ENCODE assay signal across 4 cellular contexts in the genomic region with DNA sequence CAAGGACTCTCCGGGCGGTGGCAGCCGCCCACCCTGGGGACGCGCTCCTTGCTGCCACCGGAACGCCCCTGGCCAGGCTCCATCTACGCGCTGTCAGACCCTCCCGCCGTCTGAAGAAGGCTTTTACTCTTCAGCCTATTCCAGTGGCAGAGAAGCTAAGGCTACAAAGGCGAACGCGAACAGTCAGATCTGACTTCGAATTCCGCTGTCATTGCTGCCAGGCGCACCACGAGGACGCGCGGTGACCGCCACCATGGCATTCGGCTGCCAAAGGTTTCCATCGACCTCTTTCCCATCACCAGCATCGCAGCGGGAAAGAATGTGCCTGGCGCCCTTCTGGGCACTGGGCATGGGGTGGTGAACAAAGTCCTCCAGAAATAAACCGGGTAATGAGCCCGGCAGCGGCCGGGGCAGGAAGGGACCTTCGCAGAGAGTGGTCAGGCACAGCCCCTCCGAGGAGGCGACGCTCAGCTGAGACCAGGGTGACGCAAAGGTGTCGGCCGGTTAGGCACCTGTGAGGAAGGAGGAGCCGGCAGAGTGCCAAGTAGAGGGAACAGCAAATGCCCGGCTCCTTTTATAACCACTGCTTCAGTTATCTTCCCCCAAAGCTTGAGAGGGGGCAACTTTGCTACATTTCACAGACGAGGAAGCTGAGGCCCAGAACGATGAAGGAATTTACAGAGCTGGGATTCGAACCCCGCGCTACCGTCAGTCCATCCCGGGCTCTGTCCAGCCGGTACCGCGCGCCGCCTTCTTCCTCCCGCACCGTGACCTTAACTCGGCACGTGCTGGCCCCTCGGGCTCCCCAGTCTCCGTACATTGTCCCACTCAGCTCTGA.
TF ChIP-seq lines count a peak whose summit lies in the region.

No MANE protein-coding gene starts in this region.

TF ChIP-seq in SK-N-SH, 30 proteins besides CTCF, POLR2A, EP300 and RAD21:
- TF ChIP-seq RXRA (IDR thresholded peaks at IDR 0.05; ENCODE audit: borderline replicate concordance, low read depth): no peak

TF ChIP-seq in SK-N-SH treated with all-trans-retinoic acid at 6 μM for 48 hours, 23 proteins besides CTCF, POLR2A, EP300 and RAD21 (continues in another document):
- TF ChIP-seq, protein P1, sequence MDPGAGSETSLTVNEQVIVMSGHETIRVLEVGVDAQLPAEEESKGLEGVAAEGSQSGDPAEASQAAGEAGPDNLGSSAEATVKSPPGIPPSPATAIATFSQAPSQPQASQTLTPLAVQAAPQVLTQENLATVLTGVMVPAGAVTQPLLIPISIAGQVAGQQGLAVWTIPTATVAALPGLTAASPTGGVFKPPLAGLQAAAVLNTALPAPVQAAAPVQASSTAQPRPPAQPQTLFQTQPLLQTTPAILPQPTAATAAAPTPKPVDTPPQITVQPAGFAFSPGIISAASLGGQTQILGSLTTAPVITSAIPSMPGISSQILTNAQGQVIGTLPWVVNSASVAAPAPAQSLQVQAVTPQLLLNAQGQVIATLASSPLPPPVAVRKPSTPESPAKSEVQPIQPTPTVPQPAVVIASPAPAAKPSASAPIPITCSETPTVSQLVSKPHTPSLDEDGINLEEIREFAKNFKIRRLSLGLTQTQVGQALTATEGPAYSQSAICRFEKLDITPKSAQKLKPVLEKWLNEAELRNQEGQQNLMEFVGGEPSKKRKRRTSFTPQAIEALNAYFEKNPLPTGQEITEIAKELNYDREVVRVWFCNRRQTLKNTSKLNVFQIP (CRISPR knock-in tag; IDR thresholded peaks at IDR 0.05; ENCODE audit: borderline replicate concordance, low read depth): no peak
- TF ChIP-seq, protein P2, sequence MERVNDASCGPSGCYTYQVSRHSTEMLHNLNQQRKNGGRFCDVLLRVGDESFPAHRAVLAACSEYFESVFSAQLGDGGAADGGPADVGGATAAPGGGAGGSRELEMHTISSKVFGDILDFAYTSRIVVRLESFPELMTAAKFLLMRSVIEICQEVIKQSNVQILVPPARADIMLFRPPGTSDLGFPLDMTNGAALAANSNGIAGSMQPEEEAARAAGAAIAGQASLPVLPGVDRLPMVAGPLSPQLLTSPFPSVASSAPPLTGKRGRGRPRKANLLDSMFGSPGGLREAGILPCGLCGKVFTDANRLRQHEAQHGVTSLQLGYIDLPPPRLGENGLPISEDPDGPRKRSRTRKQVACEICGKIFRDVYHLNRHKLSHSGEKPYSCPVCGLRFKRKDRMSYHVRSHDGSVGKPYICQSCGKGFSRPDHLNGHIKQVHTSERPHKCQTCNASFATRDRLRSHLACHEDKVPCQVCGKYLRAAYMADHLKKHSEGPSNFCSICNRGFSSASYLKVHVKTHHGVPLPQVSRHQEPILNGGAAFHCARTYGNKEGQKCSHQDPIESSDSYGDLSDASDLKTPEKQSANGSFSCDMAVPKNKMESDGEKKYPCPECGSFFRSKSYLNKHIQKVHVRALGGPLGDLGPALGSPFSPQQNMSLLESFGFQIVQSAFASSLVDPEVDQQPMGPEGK (CRISPR knock-in tag; IDR thresholded peaks at IDR 0.05; ENCODE audit: borderline replicate concordance): no peak
- TF ChIP-seq ESRRG (CRISPR knock-in tag; IDR thresholded peaks at IDR 0.05): no peak
- no peak for TF ChIP-seq ZNF70 (CRISPR knock-in tag; IDR thresholded peaks at IDR 0.05)
- TF ChIP-seq CSDC2 (CRISPR knock-in tag; IDR thresholded peaks at IDR 0.05): no peak
- TF ChIP-seq, protein P3, sequence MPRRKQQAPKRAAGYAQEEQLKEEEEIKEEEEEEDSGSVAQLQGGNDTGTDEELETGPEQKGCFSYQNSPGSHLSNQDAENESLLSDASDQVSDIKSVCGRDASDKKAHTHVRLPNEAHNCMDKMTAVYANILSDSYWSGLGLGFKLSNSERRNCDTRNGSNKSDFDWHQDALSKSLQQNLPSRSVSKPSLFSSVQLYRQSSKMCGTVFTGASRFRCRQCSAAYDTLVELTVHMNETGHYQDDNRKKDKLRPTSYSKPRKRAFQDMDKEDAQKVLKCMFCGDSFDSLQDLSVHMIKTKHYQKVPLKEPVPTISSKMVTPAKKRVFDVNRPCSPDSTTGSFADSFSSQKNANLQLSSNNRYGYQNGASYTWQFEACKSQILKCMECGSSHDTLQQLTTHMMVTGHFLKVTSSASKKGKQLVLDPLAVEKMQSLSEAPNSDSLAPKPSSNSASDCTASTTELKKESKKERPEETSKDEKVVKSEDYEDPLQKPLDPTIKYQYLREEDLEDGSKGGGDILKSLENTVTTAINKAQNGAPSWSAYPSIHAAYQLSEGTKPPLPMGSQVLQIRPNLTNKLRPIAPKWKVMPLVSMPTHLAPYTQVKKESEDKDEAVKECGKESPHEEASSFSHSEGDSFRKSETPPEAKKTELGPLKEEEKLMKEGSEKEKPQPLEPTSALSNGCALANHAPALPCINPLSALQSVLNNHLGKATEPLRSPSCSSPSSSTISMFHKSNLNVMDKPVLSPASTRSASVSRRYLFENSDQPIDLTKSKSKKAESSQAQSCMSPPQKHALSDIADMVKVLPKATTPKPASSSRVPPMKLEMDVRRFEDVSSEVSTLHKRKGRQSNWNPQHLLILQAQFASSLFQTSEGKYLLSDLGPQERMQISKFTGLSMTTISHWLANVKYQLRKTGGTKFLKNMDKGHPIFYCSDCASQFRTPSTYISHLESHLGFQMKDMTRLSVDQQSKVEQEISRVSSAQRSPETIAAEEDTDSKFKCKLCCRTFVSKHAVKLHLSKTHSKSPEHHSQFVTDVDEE (CRISPR knock-in tag; IDR thresholded peaks at IDR 0.05): no peak
- TF ChIP-seq TOX (CRISPR knock-in tag; IDR thresholded peaks at IDR 0.05; ENCODE audit: borderline replicate concordance): no peak

TF ChIP-seq in WTC11, 78 proteins besides CTCF, POLR2A, EP300 and RAD21:
- TF ChIP-seq, protein P4, sequence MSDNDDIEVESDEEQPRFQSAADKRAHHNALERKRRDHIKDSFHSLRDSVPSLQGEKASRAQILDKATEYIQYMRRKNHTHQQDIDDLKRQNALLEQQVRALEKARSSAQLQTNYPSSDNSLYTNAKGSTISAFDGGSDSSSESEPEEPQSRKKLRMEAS (CRISPR knock-in tag; IDR thresholded peaks at IDR 0.05): peak; percentile 60; the same call in 1 of the 2 replicates
- TF ChIP-seq NR2C2 (CRISPR knock-in tag; IDR thresholded peaks at IDR 0.05): no peak

TF ChIP-seq in HepG2, 621 proteins besides CTCF, POLR2A, EP300 and RAD21:
- TF ChIP-seq EZH2 (conservative IDR thresholded peaks at IDR 0.05; ENCODE audit: low read depth, low read length) (0 out of 2 replicates have a peak, but pooled peaks have one; percentile 47), IKZF4 (CRISPR knock-in tag; IDR thresholded peaks at IDR 0.05; ENCODE audit: borderline replicate concordance, low read depth, not compliant biosample characterization) (no peak)
- TF ChIP-seq, protein P5, sequence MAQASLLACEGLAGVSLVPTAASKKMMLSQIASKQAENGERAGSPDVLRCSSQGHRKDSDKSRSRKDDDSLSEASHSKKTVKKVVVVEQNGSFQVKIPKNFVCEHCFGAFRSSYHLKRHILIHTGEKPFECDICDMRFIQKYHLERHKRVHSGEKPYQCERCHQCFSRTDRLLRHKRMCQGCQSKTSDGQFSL (CRISPR knock-in tag; IDR thresholded peaks at IDR 0.05): no peak
TF ChIP-seq in HepG2: peak in this region for 1.
